28 cellular contexts compared by ENCODE assay signal in the genomic region with DNA sequence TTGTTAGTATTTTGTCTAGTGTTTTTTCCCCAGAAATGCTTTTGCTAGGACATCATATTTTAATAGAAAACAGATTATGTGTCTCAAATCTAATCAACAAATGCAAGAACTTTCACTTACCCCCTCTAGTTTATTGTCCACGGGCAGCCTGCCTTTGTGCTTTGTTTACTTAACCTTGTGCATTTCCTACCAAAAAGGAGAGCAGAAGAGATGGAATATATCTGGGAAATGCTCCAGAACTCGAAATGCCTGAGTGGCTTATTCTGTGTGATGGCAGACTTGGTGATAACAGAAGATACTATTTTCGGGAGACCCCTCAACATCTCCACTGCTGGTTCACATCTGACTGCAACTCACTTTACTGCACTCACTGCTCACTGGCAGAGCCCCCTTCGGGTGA.
"Had no signal": no experiment of that assay in that cellular context is flagged by ENCODE, and none has a peak within 500 bp of the region (broad histone marks: within the 10 kb centered on the region; RNA-seq: fewer than 3 reads in every experiment).

No MANE protein-coding gene starts in this region.

- ATAC-seq: left colon; left lung; lower lobe of right lung; naive thymus-derived CD8-positive, alpha-beta T cell; psoas muscle; right lobe of liver; stimulated activated memory B cell treated with anti-CD40 and anti-IgM and Interleukin-4, amounts not matched to agents 10 μg/mL and 1 μg/mL and 100 μg/mL, for 72 hours; stimulated activated naive CD8-positive, alpha-beta T cell treated with anti-CD3 and anti-CD28 coated beads, Interleukin-15, amount 100 ng/mL, for 72 hours had no signal

- H3K4me1 ChIP-seq: left lung, lower lobe of right lung, neural progenitor cell, parathyroid adenoma, psoas muscle, right lobe of liver, tibial nerve, uterus had no signal

- H3K4me2 ChIP-seq: neural progenitor cell, smooth muscle cell had no signal

- DNase-seq: hypothalamus; immature natural killer cell; kidney; left colon; left lung; lower lobe of right lung; mammary epithelial cell; mesenchymal stem cell; naive thymus-derived CD8-positive, alpha-beta T cell; nephron progenitor cell; occipital lobe; psoas muscle; right lobe of liver; stimulated activated CD4-positive, alpha-beta T cell treated with anti-CD3 and anti-CD28 coated beads, Interleukin-1b, Interleukin-23, amount 100 ng/mL, for 48 hours; stimulated activated CD4-positive, alpha-beta T cell treated with anti-CD3 and anti-CD28 coated beads, Interleukin-2, amount 100 ng/mL, for 48 hours; stimulated activated CD4-positive, alpha-beta T cell treated with anti-CD3 and anti-CD28 coated beads, Interleukin-4, amount 100 ng/mL, for 4 hours; stimulated activated CD8-positive, alpha-beta memory T cell treated with anti-CD3 and anti-CD28 coated beads, Interleukin-4, amount 100 ng/mL, for 48 hours; stimulated activated naive CD4-positive, alpha-beta T cell treated with Interleukin-2 at 50 U/mL for 16 hours; stimulated activated naive CD8-positive, alpha-beta T cell treated with anti-CD3 and anti-CD28 coated beads, Interleukin-15, amount 100 ng/mL, for 72 hours; substantia nigra; uterus had no signal

- H3K4me3 ChIP-seq: left lung, lower lobe of right lung, neural progenitor cell, psoas muscle, right lobe of liver, smooth muscle cell, tibial nerve, uterus had no signal

- H2AFZ ChIP-seq: neural progenitor cell, parathyroid adenoma had no signal

- H3K27ac ChIP-seq: left lung, lower lobe of right lung, neural progenitor cell, neutrophil, parathyroid adenoma, psoas muscle, right lobe of liver, tibial nerve, uterus had no signal

- H3K4me3 Mint-ChIP-seq: immature natural killer cell; naive thymus-derived CD8-positive, alpha-beta T cell; nephron progenitor cell; neural progenitor cell; stimulated activated memory B cell treated with anti-CD40 and anti-IgM and Interleukin-4, amounts not matched to agents 10 μg/mL and 1 μg/mL and 100 μg/mL, for 72 hours; stimulated activated naive CD8-positive, alpha-beta T cell treated with anti-CD3 and anti-CD28 coated beads, Interleukin-15, amount 100 ng/mL, for 72 hours; type B pancreatic cell had no signal

- H3K79me2 ChIP-seq: parathyroid adenoma had no signal

- H3K27me3 ChIP-seq: tibial nerve, uterus had no signal

- H3K36me3 Mint-ChIP-seq: immature natural killer cell; naive thymus-derived CD8-positive, alpha-beta T cell; neural progenitor cell; stimulated activated memory B cell treated with anti-CD40 and anti-IgM and Interleukin-4, amounts not matched to agents 10 μg/mL and 1 μg/mL and 100 μg/mL, for 72 hours; type B pancreatic cell had no signal

- H3K9ac ChIP-seq: neural progenitor cell, parathyroid adenoma had no signal

- H3K27ac Mint-ChIP-seq: immature natural killer cell; naive thymus-derived CD8-positive, alpha-beta T cell; nephron progenitor cell; neural progenitor cell; stimulated activated memory B cell treated with anti-CD40 and anti-IgM and Interleukin-4, amounts not matched to agents 10 μg/mL and 1 μg/mL and 100 μg/mL, for 72 hours; stimulated activated naive CD8-positive, alpha-beta T cell treated with anti-CD3 and anti-CD28 coated beads, Interleukin-15, amount 100 ng/mL, for 72 hours; type B pancreatic cell had no signal

- H3K9me3 ChIP-seq: left lung, lower lobe of right lung, neutrophil, psoas muscle, right lobe of liver, uterus had no signal

- H3K4me1 Mint-ChIP-seq: immature natural killer cell; naive thymus-derived CD8-positive, alpha-beta T cell; nephron progenitor cell; stimulated activated memory B cell treated with anti-CD40 and anti-IgM and Interleukin-4, amounts not matched to agents 10 μg/mL and 1 μg/mL and 100 μg/mL, for 72 hours; stimulated activated naive CD8-positive, alpha-beta T cell treated with anti-CD3 and anti-CD28 coated beads, Interleukin-15, amount 100 ng/mL, for 72 hours had no signal

- H3K36me3 ChIP-seq: left lung, lower lobe of right lung, neural progenitor cell, neutrophil, right lobe of liver, tibial nerve, uterus had no signal
